In genomic region chr5:180133060-180133459, GRCh38 we compare ENCODE assay signal across 9 cellular contexts.
DNase-seq lines count a peak whose midpoint lies in the region; ATAC-seq, FAIRE-seq and TF ChIP-seq lines count a peak whose summit lies in the region.
"Had no signal": no experiment of that assay in that cellular context is flagged by ENCODE, and none has a peak within 500 bp of the region (broad histone marks: within the 10 kb centered on the region; RNA-seq: fewer than 3 reads in every experiment).

No MANE protein-coding gene starts in this region.

- no peak for TF ChIP-seq POLR2A in GM12891 (IDR thresholded peaks at IDR 0.05; ENCODE audit: low read depth, low read length)

- no peaks in the 10 kb centered on the region for H3K36me3 Mint-ChIP-seq in activated CD8-positive, alpha-beta memory T cell treated with anti-CD3 and anti-CD28 coated beads, Interleukin-2, amount 10 ng/mL, durations not matched to agents 7 days and 5 days

- no peak overlapping the region for H3K27ac Mint-ChIP-seq in activated CD8-positive, alpha-beta memory T cell treated with anti-CD3 and anti-CD28 coated beads, Interleukin-2, amount 10 ng/mL, durations not matched to agents 7 days and 5 days

- FAIRE-seq in GM12891 (lab: Jason Lieb, UNC) = no peak

- DNase-seq in GM12891 (ENCODE audit: insufficient read length, low spot score) = peak; percentile 5
- peak; percentile 22 for DNase-seq in activated CD8-positive, alpha-beta memory T cell treated with anti-CD3 and anti-CD28 coated beads, Interleukin-2, amount 10 ng/mL, durations not matched to agents 7 days and 5 days
- peak; percentile 30 for DNase-seq in left lobe of liver (ENCODE audit: low spot score)
- peak; percentile 49 for DNase-seq in sciatic nerve (ENCODE audit: low spot score)
- DNase-seq in Kasumi-1 (lab: John Stamatoyannopoulos, UW) = no peak
- no peak for DNase-seq in NCI-H146 treated with DMSO at 0.1 percent for 48 hours (lab: John Stamatoyannopoulos, UW; ENCODE audit: unreplicated experiment)
- DNase-seq: NCI-H146, NCI-H446 had no signal

- H3K4me1 Mint-ChIP-seq in activated CD8-positive, alpha-beta memory T cell treated with anti-CD3 and anti-CD28 coated beads, Interleukin-2, amount 10 ng/mL, durations not matched to agents 7 days and 5 days = peaks cover 9% of the 10 kb centered on the region

- intact Hi-C loops in sciatic nerve (cut with DNase I) = loop anchor here (5.0 kb wide), 1 partner anchor 79 kb away; no protein-coding TSS in a partner anchor

- ATAC-seq in activated CD8-positive, alpha-beta memory T cell treated with anti-CD3 and anti-CD28 coated beads, Interleukin-2, amount 10 ng/mL, durations not matched to agents 7 days and 5 days = no peak
- no peak for ATAC-seq in left lobe of liver
- no peak for ATAC-seq in sciatic nerve
- ATAC-seq in HG02938 (IDR thresholded peaks at IDR 0.05; ENCODE audit: unreplicated experiment) = no peak

- no peaks in the 10 kb centered on the region for H3K27me3 Mint-ChIP-seq in activated CD8-positive, alpha-beta memory T cell treated with anti-CD3 and anti-CD28 coated beads, Interleukin-2, amount 10 ng/mL, durations not matched to agents 7 days and 5 days

- H3K4me3 Mint-ChIP-seq in activated CD8-positive, alpha-beta memory T cell treated with anti-CD3 and anti-CD28 coated beads, Interleukin-2, amount 10 ng/mL, durations not matched to agents 7 days and 5 days = no peak overlapping the region

- CTCF ChIA-PET in activated CD8-positive, alpha-beta memory T cell treated with anti-CD3 and anti-CD28 coated beads, Interleukin-2, amount 10 ng/mL, durations not matched to agents 7 days and 5 days (lab: Charles Lee) = interaction anchor here (1.1 kb wide), 1 partner anchor 183 kb away, joined by 3 read pairs; no protein-coding TSS in a partner anchor

- no peaks in the 10 kb centered on the region for H3K9me3 Mint-ChIP-seq in activated CD8-positive, alpha-beta memory T cell treated with anti-CD3 and anti-CD28 coated beads, Interleukin-2, amount 10 ng/mL, durations not matched to agents 7 days and 5 days (ENCODE audit: low read depth)

TF ChIP-seq in GM12891, 5 proteins besides CTCF, POLR2A, EP300 and RAD21:
- TF ChIP-seq POLR2AphosphoS5 (IDR thresholded peaks at IDR 0.05; ENCODE audit: low read depth, low read length) = no peak
- no peak for TF ChIP-seq TAF1 (IDR thresholded peaks at IDR 0.05; ENCODE audit: low read depth, low read length)
- no peak for TF ChIP-seq PAX5 (IDR thresholded peaks at IDR 0.05; ENCODE audit: insufficient read depth, low read length, severe bottlenecking)
- no peak for TF ChIP-seq SPI1 (IDR thresholded peaks at IDR 0.05; ENCODE audit: low read depth, low read length)
- TF ChIP-seq POU2F2 (IDR thresholded peaks at IDR 0.05; ENCODE audit: low read depth, low read length) = no peak

Comparison
In these comparisons a context has a peak if more than half of its experiments do, and no peak if none do; other contexts are left out.
1. DNase-seq: peak in GM12891 (single experiment), activated CD8-positive, alpha-beta memory T cell treated with anti-CD3 and anti-CD28 coated beads, Interleukin-2, amount 10 ng/mL, durations not matched to agents 7 days and 5 days (single experiment), left lobe of liver (single experiment) and sciatic nerve (single experiment); none in Kasumi-1 (0 of 2) and NCI-H146 treated with DMSO at 0.1 percent for 48 hours (single experiment).